Comparison of ENCODE assay signal across 21 cellular contexts in genomic region chr5:175556794-175557193, GRCh38.
A peak's percentile ranks its signal among the peaks of the same experiment; 100 is the strongest.
DNase-seq lines count a peak whose midpoint lies in the region; ATAC-seq and TF ChIP-seq lines count a peak whose summit lies in the region.
"Had no signal": no experiment of that assay in that cellular context is flagged by ENCODE, and none has a peak within 500 bp of the region (broad histone marks: within the 10 kb centered on the region; RNA-seq: fewer than 3 reads in every experiment).

No MANE protein-coding gene starts in this region.

- DNase-seq in activated naive CD4-positive, alpha-beta T cell treated with anti-CD3 and anti-CD28 coated beads, Interleukin-2, amount 50 U/mL, for 16 hours, result no peak
- DNase-seq in WTC11 (ENCODE audit: low spot score), result no peak
- peak; percentile 82 for DNase-seq in islet precursor cell
- no peak for DNase-seq in SHP77 treated with DMSO at 0.1 percent for 48 hours (lab: John Stamatoyannopoulos, UW)
- DNase-seq in T-helper 1 cell, result no peak
- DNase-seq: CD8-positive, alpha-beta T cell; GDM1; GOT3; KG1; NCI-H1092 treated with DMSO at 0.1 percent for 48 hours; NCI-H1436 treated with DMSO at 0.1 percent for 48 hours; NCI-H2029; NCI-H2171 treated with DMSO at 0.1 percent for 48 hours; NCI-H446 treated with DMSO at 0.1 percent for 48 hours; NCI-H526 treated with DMSO at 0.1 percent for 48 hours; PC-3; SHP77; SW 1271 had no signal

- H3K9me3 Mint-ChIP-seq in activated naive CD4-positive, alpha-beta T cell treated with anti-CD3 and anti-CD28 coated beads, Interleukin-2, amount 50 U/mL, for 24 hours, result no peaks in the 10 kb centered on the region
- H3K9me3 Mint-ChIP-seq in WTC11, result no peaks in the 10 kb centered on the region
- H3K9me3 Mint-ChIP-seq: CD8-positive, alpha-beta T cell had no signal

- no peaks in the 10 kb centered on the region for H3K36me3 Mint-ChIP-seq in activated naive CD4-positive, alpha-beta T cell treated with anti-CD3 and anti-CD28 coated beads, Interleukin-2, amount 50 U/mL, for 24 hours
- no peaks in the 10 kb centered on the region for H3K36me3 Mint-ChIP-seq in WTC11
- H3K36me3 Mint-ChIP-seq: CD8-positive, alpha-beta T cell had no signal

- no peak for TF ChIP-seq CTCF in WTC11 (IDR thresholded peaks at IDR 0.05)

- ATAC-seq in WTC11, result peak; percentile 17
- ATAC-seq in HG02870 (IDR thresholded peaks at IDR 0.05; ENCODE audit: unreplicated experiment), result no peak
- ATAC-seq in GM21786 (IDR thresholded peaks at IDR 0.05; ENCODE audit: unreplicated experiment), result no peak
- ATAC-seq: CD8-positive, alpha-beta T cell; PC-3 had no signal

- CTCF ChIA-PET in WTC11 (lab: Charles Lee), result interaction anchor here (0.6 to 6.0 kb wide), 6 partner anchors 16 to 173 kb away, joined by 3 to 48 read pairs (median 5); no protein-coding TSS in a partner anchor

- H3K27ac Mint-ChIP-seq in activated naive CD4-positive, alpha-beta T cell treated with anti-CD3 and anti-CD28 coated beads, Interleukin-2, amount 50 U/mL, for 24 hours, result peak overlapping the region; percentile 18
- H3K27ac Mint-ChIP-seq in WTC11, result peak overlapping the region; percentile 86
- H3K27ac Mint-ChIP-seq: CD8-positive, alpha-beta T cell had no signal

- POLR2A ChIA-PET in WTC11 (lab: Charles Lee), result interaction anchor here (1.0 kb wide), 1 partner anchor 9 kb away, joined by 4 read pairs; no protein-coding TSS in a partner anchor

- H3K4me1 Mint-ChIP-seq in activated naive CD4-positive, alpha-beta T cell treated with anti-CD3 and anti-CD28 coated beads, Interleukin-2, amount 50 U/mL, for 24 hours, result peaks cover 9% of the 10 kb centered on the region
- peaks cover 70% of the 10 kb centered on the region for H3K4me1 Mint-ChIP-seq in WTC11

- H3K27me3 Mint-ChIP-seq in activated naive CD4-positive, alpha-beta T cell treated with anti-CD3 and anti-CD28 coated beads, Interleukin-2, amount 50 U/mL, for 24 hours, result no peaks in the 10 kb centered on the region
- H3K27me3 Mint-ChIP-seq in WTC11 (ENCODE audit: low read depth), result no peaks in the 10 kb centered on the region

- H3K4me3 Mint-ChIP-seq in activated naive CD4-positive, alpha-beta T cell treated with anti-CD3 and anti-CD28 coated beads, Interleukin-2, amount 50 U/mL, for 24 hours, result no peak overlapping the region
- peak overlapping the region; percentile 37; the same call in 1 of the 2 replicates for H3K4me3 Mint-ChIP-seq in WTC11
- H3K4me3 Mint-ChIP-seq: CD8-positive, alpha-beta T cell had no signal

TF ChIP-seq in WTC11, 78 proteins besides CTCF, POLR2A, EP300 and RAD21:
- TF ChIP-seq FOXP1 (CRISPR knock-in tag; IDR thresholded peaks at IDR 0.05; ENCODE audit: borderline replicate concordance), result no peak
- peak; percentile 57; the same call in 1 of the 2 replicates for TF ChIP-seq TEAD1 (CRISPR knock-in tag; IDR thresholded peaks at IDR 0.05)
